ENCODE assay signal across 15 cellular contexts in genomic region chr19:15015946-15016542, GRCh38. TPM values are rescaled to one million over a fixed set of nuclear protein-coding genes. Genes with fewer than 3 reads are reported as not detected.
DNase-seq lines count a peak whose midpoint lies in the region; ATAC-seq, FAIRE-seq and TF ChIP-seq lines count a peak whose summit lies in the region.
"Had no signal": no experiment of that assay in that cellular context is flagged by ENCODE, and none has a peak within 500 bp of the region (broad histone marks: within the 10 kb centered on the region; RNA-seq: fewer than 3 reads in every experiment).

No MANE protein-coding gene starts in this region.

- no peaks in the 10 kb centered on the region for H3K79me2 ChIP-seq in hepatocyte

- WGBS in hepatocyte (ENCODE audit: low lambda C conversion rate, missing lambda C conversion rate) = 45% methylated on average over 18 of the region's 18 CpGs

- DNase-seq in CD1c-positive myeloid dendritic cell (ENCODE audit: extremely low spot score) (peak; percentile 10), H54 (ENCODE audit: insufficient read length, low spot score) (peak; percentile 39), SJCRH30 (peak; percentile 73 to 82), hepatocyte (ENCODE audit: low spot score) (peak; percentile 53), DMS153 (lab: John Stamatoyannopoulos, UW) (no peak), GM12891 (ENCODE audit: insufficient read length, low spot score) (no peak), HPDE6-E6E7 (ENCODE audit: extremely low spot score) (no peak), left ventricle myocardium superior (no peak)
- DNase-seq: activated gamma-delta T cell treated with Interleukin-2 at 50 U/mL for 16 hours; CD8-positive, alpha-beta memory T cell; effector memory CD8-positive, alpha-beta T cell; NK-92 treated with Interleukin-12 subunit alpha and Interleukin-12 subunit beta, amount 100 ng/mL, for 24 hours; nucleus accumbens had no signal

- ATAC-seq in left ventricle myocardium superior = no peak
- ATAC-seq: effector memory CD8-positive, alpha-beta T cell had no signal

- H4K20me1 ChIP-seq in hepatocyte (ENCODE audit: insufficient read depth, poor library complexity, severe bottlenecking) = no peaks in the 10 kb centered on the region

- no peak overlapping the region for H3K4me2 ChIP-seq in hepatocyte

- no peaks in the 10 kb centered on the region for H3K9me3 ChIP-seq in SJCRH30 (replicated peaks)
- no peaks in the 10 kb centered on the region for H3K9me3 ChIP-seq in hepatocyte (ENCODE audit: low read depth)
- H3K9me3 ChIP-seq: tibial nerve had no signal

- H3K27ac ChIP-seq in SJCRH30 = no peak overlapping the region
- no peak overlapping the region for H3K27ac ChIP-seq in hepatocyte
- H3K27ac ChIP-seq: tibial nerve had no signal

- H2AFZ ChIP-seq in hepatocyte = no peak overlapping the region

- H3K9me2 ChIP-seq in hepatocyte (replicated peaks; ENCODE audit: insufficient read depth) = no peaks in the 10 kb centered on the region

- FAIRE-seq in H54 (lab: Jason Lieb, UNC) (no peak), GM12891 (lab: Jason Lieb, UNC) (no peak)
- FAIRE-seq: TTC549 had no signal

- TF ChIP-seq POLR2A in H54 (IDR thresholded peaks at IDR 0.05; ENCODE audit: low read depth, low read length) (no peak), GM12891 (IDR thresholded peaks at IDR 0.05; ENCODE audit: low read depth, low read length) (no peak)

- intact Hi-C loops in left ventricle myocardium superior (cut with micrococcal nuclease) = no loop called here

- no peak for TF ChIP-seq CTCF in hepatocyte (IDR thresholded peaks at IDR 0.05; ENCODE audit: poor library complexity)

- no peaks in the 10 kb centered on the region for H3K4me1 ChIP-seq in SJCRH30
- H3K4me1 ChIP-seq in hepatocyte (ENCODE audit: insufficient read depth) = no peaks in the 10 kb centered on the region
- H3K4me1 ChIP-seq: tibial nerve had no signal

- no peaks in the 10 kb centered on the region for H3K36me3 ChIP-seq in SJCRH30
- H3K36me3 ChIP-seq in hepatocyte (replicated peaks; ENCODE audit: insufficient read depth, low read depth) = no peaks in the 10 kb centered on the region
- H3K36me3 ChIP-seq: tibial nerve had no signal

- H3K4me3 ChIP-seq in SJCRH30 (no peak overlapping the region), hepatocyte (no peak overlapping the region)
- H3K4me3 ChIP-seq: tibial nerve had no signal

- no peaks in the 10 kb centered on the region for H3K27me3 ChIP-seq in SJCRH30
- peaks cover 10% of the 10 kb centered on the region for H3K27me3 ChIP-seq in hepatocyte
- H3K27me3 ChIP-seq: tibial nerve had no signal

TF ChIP-seq in GM12891, 5 proteins besides CTCF, POLR2A, EP300 and RAD21:
- TF ChIP-seq POU2F2 (IDR thresholded peaks at IDR 0.05; ENCODE audit: low read depth, low read length) (no peak), PAX5 (IDR thresholded peaks at IDR 0.05; ENCODE audit: insufficient read depth, low read length, severe bottlenecking) (no peak), SPI1 (IDR thresholded peaks at IDR 0.05; ENCODE audit: low read depth, low read length) (no peak), POLR2AphosphoS5 (IDR thresholded peaks at IDR 0.05; ENCODE audit: low read depth, low read length) (no peak), TAF1 (IDR thresholded peaks at IDR 0.05; ENCODE audit: low read depth, low read length) (no peak)

RNA-seq across cellular contexts. Expression of gene CASP14, which starts 33.2 kb away (rescaled TPM):
- 0.02 TPM in 1 of 2 replicates, not detected in the other for total RNA-seq in SJCRH30 (2014; rRNA removed; shearing (Covaris generic))
- total RNA-seq in hepatocyte (not detected in 2 replicates), left ventricle myocardium superior (not detected)
- polyA plus RNA-seq in hepatocyte = not detected in 2 replicates
- 0.60 TPM for polyA plus RNA-seq in GM12891 (2012; ENCODE audit: low read depth, missing spikeins)
- total RNA-seq: CD8-positive, alpha-beta memory T cell; tibial nerve had no signal
- polyA plus RNA-seq: CD8-positive, alpha-beta memory T cell had no signal

RNA-seq across cellular contexts. Expression of gene SLC1A6, which starts 36.4 kb away (rescaled TPM):
- not detected in 2 replicates for total RNA-seq in SJCRH30 (2014; rRNA removed; shearing (Covaris generic))
- total RNA-seq in hepatocyte = 1.2 and 8.1 TPM in 2 replicates
- polyA plus RNA-seq in hepatocyte = 4.6 and 7.1 TPM in 2 replicates
- not detected for polyA plus RNA-seq in GM12891 (2012; ENCODE audit: low read depth, missing spikeins)
- not detected for total RNA-seq in left ventricle myocardium superior
- total RNA-seq: CD8-positive, alpha-beta memory T cell; tibial nerve had no signal
- polyA plus RNA-seq: CD8-positive, alpha-beta memory T cell had no signal

Comparison
In these comparisons a context has a peak if more than half of its experiments do, and no peak if none do; other contexts are left out.
1. DNase-seq: peak in CD1c-positive myeloid dendritic cell (single experiment), H54 (single experiment), SJCRH30 (2 of 2) and hepatocyte (single experiment); none in DMS153 (single experiment), GM12891 (single experiment), HPDE6-E6E7 (single experiment) and left ventricle myocardium superior (single experiment).